Comparison of ENCODE assay signal across 10 cellular contexts in genomic region chr16:17448640-17449638, GRCh38. TPM values are rescaled to one million over a fixed set of nuclear protein-coding genes. Genes with fewer than 3 reads are reported as not detected.
DNase-seq lines count a peak whose midpoint lies in the region; ATAC-seq and TF ChIP-seq lines count a peak whose summit lies in the region.
"Had no signal": no experiment of that assay in that cellular context is flagged by ENCODE, and none has a peak within 500 bp of the region (broad histone marks: within the 10 kb centered on the region; RNA-seq: fewer than 3 reads in every experiment).

No MANE protein-coding gene starts in this region.

- no peaks in the 10 kb centered on the region for H3K27me3 ChIP-seq in MG63
- H3K27me3 ChIP-seq: sigmoid colon, tibial nerve had no signal

- peak; percentile 50 for DNase-seq in GM10248 (ENCODE audit: extremely low spot score)
- DNase-seq in RPMI8226 = peak; percentile 48
- DNase-seq in activated naive CD4-positive, alpha-beta T cell treated with anti-CD3 and anti-CD28 coated beads, Interleukin-2, amount 50 U/mL, for 16 hours = peak; percentile 18
- DNase-seq in natural killer cell treated with Interleukin-12 subunit alpha and Interleukin-12 subunit beta and Interleukin-15 and Interleukin-18, amount 100 ng/mL, for 72 hours (ENCODE audit: low spot score) = peak; percentile 66
- DNase-seq in DMS 273 (lab: John Stamatoyannopoulos, UW; ENCODE audit: unreplicated experiment) = no peak
- no peak for DNase-seq in H4 (ENCODE audit: low spot score)
- DNase-seq in HuH-7.5 (ENCODE audit: low spot score) = no peak
- no peak for DNase-seq in MG63
- DNase-seq: sigmoid colon had no signal

- H3K27me3 Mint-ChIP-seq in natural killer cell treated with Interleukin-12 subunit alpha and Interleukin-12 subunit beta and Interleukin-15 and Interleukin-18, amount 100 ng/mL, for 72 hours = no peaks in the 10 kb centered on the region

- CTCF ChIA-PET in GM10248 (lab: Yijun Ruan, JAX) = interaction anchor here (0.9 to 1.8 kb wide), 12 partner anchors 9 to 147 kb away, joined by 3 to 10 read pairs (median 4); no protein-coding TSS in a partner anchor

- no peaks in the 10 kb centered on the region for H3K9me3 Mint-ChIP-seq in natural killer cell treated with Interleukin-12 subunit alpha and Interleukin-12 subunit beta and Interleukin-15 and Interleukin-18, amount 100 ng/mL, for 72 hours

- no peak for TF ChIP-seq CTCF in GM10248 (IDR thresholded peaks at IDR 0.05; ENCODE audit: control extremely low read depth, extremely low read depth, low read depth, missing control alignments)

- peaks cover 43 to 55% of the 10 kb centered on the region in 2 donors for H3K4me1 Mint-ChIP-seq in natural killer cell treated with Interleukin-12 subunit alpha and Interleukin-12 subunit beta and Interleukin-15 and Interleukin-18, amount 100 ng/mL, for 72 hours (ENCODE audit: low read depth in 2 of 2)

- H3K36me3 Mint-ChIP-seq in natural killer cell treated with Interleukin-12 subunit alpha and Interleukin-12 subunit beta and Interleukin-15 and Interleukin-18, amount 100 ng/mL, for 72 hours = peaks cover 2% of the 10 kb centered on the region

- POLR2A ChIA-PET in GM10248 (lab: Yijun Ruan, JAX) = interaction anchor here (0.6 to 0.7 kb wide), 3 partner anchors 16 to 273 kb away, joined by 3 to 4 read pairs (median 3); no protein-coding TSS in a partner anchor

- peak; percentile 87 for ATAC-seq in natural killer cell treated with Interleukin-12 subunit alpha and Interleukin-12 subunit beta and Interleukin-15 and Interleukin-18, amount 100 ng/mL, for 72 hours

- no peak overlapping the region for H3K4me3 ChIP-seq in MG63
- H3K4me3 ChIP-seq: sigmoid colon, tibial nerve had no signal

- H3K4me3 Mint-ChIP-seq in natural killer cell treated with Interleukin-12 subunit alpha and Interleukin-12 subunit beta and Interleukin-15 and Interleukin-18, amount 100 ng/mL, for 72 hours = peak overlapping the region; percentile 62

- H3K9me3 ChIP-seq in MG63 = no peaks in the 10 kb centered on the region
- H3K9me3 ChIP-seq: sigmoid colon, tibial nerve had no signal

- H3K36me3 ChIP-seq in MG63 = peaks cover 12% of the 10 kb centered on the region
- H3K36me3 ChIP-seq: sigmoid colon, tibial nerve had no signal

- H3K27ac Mint-ChIP-seq in natural killer cell treated with Interleukin-12 subunit alpha and Interleukin-12 subunit beta and Interleukin-15 and Interleukin-18, amount 100 ng/mL, for 72 hours = peak overlapping the region; percentile 77 to 86

RNA-seq across cellular contexts. Expression of gene XYLT1, which starts 21.8 kb away (rescaled TPM):
- total RNA-seq in natural killer cell treated with Interleukin-12 subunit alpha and Interleukin-12 subunit beta and Interleukin-15 and Interleukin-18, amount 100 ng/mL, for 72 hours = 10 to 100 TPM; 26.4 to 41.9 TPM
- 7.1 and 8.3 TPM in 2 replicates for total RNA-seq in H4 (2014; rRNA removed; shearing (Covaris generic))
- 6.6 and 7.3 TPM in 2 replicates for total RNA-seq in MG63 (2014; rRNA removed; shearing (Covaris generic); ENCODE audit: low replicate concordance)

Comparison
In these comparisons a context has a peak if more than half of its experiments do, and no peak if none do; other contexts are left out.
1. DNase-seq: peak in GM10248 (single experiment), RPMI8226 (single experiment), activated naive CD4-positive, alpha-beta T cell treated with anti-CD3 and anti-CD28 coated beads, Interleukin-2, amount 50 U/mL, for 16 hours (single experiment) and natural killer cell treated with Interleukin-12 subunit alpha and Interleukin-12 subunit beta and Interleukin-15 and Interleukin-18, amount 100 ng/mL, for 72 hours (single experiment); none in DMS 273 (single experiment), H4 (single experiment), HuH-7.5 (single experiment) and MG63 (single experiment).